ENCODE assay signal across 14 cellular contexts in genomic region chr5:98975223-98975622, GRCh38. TPM values are rescaled to one million over a fixed set of nuclear protein-coding genes. Genes with fewer than 3 reads are reported as not detected.
DNase-seq lines count a peak whose midpoint lies in the region; ATAC-seq, FAIRE-seq and TF ChIP-seq lines count a peak whose summit lies in the region.
"Had no signal": no experiment of that assay in that cellular context is flagged by ENCODE, and none has a peak within 500 bp of the region (broad histone marks: within the 10 kb centered on the region; RNA-seq: fewer than 3 reads in every experiment).

No MANE protein-coding gene starts in this region.

- no TSS peak for BruUV-seq in HepG2 (replicated peaks; lab: Mats Ljungman, UMichigan)

- TF ChIP-seq CTCF in HepG2 (CRISPR knock-in tag; IDR thresholded peaks at IDR 0.05): no peak
- TF ChIP-seq CTCF in right lobe of liver (IDR thresholded peaks at IDR 0.05): no peak
- TF ChIP-seq CTCF in bronchial epithelial cell (IDR thresholded peaks at IDR 0.05; ENCODE audit: insufficient read depth, low read length, severe bottlenecking): no peak
- no peak for TF ChIP-seq CTCF in esophagus muscularis mucosa (IDR thresholded peaks at IDR 0.05)
- TF ChIP-seq CTCF in prostate gland (IDR thresholded peaks at IDR 0.05): no peak

- no peaks in the 10 kb centered on the region for H3K9me3 ChIP-seq in HepG2 (ENCODE audit: low read length)
- H3K9me3 ChIP-seq in right lobe of liver: no peaks in the 10 kb centered on the region
- no peaks in the 10 kb centered on the region for H3K9me3 ChIP-seq in esophagus muscularis mucosa
- no peaks in the 10 kb centered on the region for H3K9me3 ChIP-seq in prostate gland
- H3K9me3 ChIP-seq: spleen had no signal

- no peaks in the 10 kb centered on the region for H4K20me1 ChIP-seq in HepG2 (ENCODE audit: insufficient read depth, low read length)

- FAIRE-seq in HepG2 (lab: Jason Lieb, UNC) (no peak), bronchial epithelial cell (lab: Jason Lieb, UNC) (no peak)

- DNase-seq in HepG2 (ENCODE audit: low spot score) (no peak), right lobe of liver (no peak), bronchial epithelial cell (ENCODE audit: low read depth) (peak; percentile 77), iPS-NIHi11 (ENCODE audit: low spot score) (no peak), NCI-H1417 (lab: John Stamatoyannopoulos, UW) (no peak), esophagus muscularis mucosa (ENCODE audit: extremely low spot score) (no peak), prostate gland (ENCODE audit: low spot score) (no peak)
- DNase-seq: activated effector memory CD4-positive, alpha-beta T cell treated with anti-CD3 and anti-CD28 coated beads, Interleukin-2, amount 50 U/mL, for 16 hours; mesenchymal stem cell; NCI-H187; nucleus accumbens; spleen had no signal

- no peak overlapping the region for H3K9ac ChIP-seq in HepG2 (ENCODE audit: insufficient read depth, low read depth, low read length)
- H3K9ac ChIP-seq: KMS-11 had no signal

- H3K4me2 ChIP-seq in HepG2 (ENCODE audit: low read depth, low read length): no peak overlapping the region
- H3K4me2 ChIP-seq: KMS-11 had no signal

- CTCF ChIA-PET in HepG2 (lab: Yijun Ruan, JAX; ENCODE audit: low intra/inter-chr PET ratio, low total read pairs): no interaction called here

- H3K36me3 ChIP-seq in HepG2 (replicated peaks in 1 of 2; ENCODE audit: control insufficient read depth in 1 of 2, insufficient read depth in 2 of 2, low read length in 2 of 2) (no peaks in the 10 kb centered on the region), right lobe of liver (no peaks in the 10 kb centered on the region), bronchial epithelial cell (ENCODE audit: control insufficient read depth, insufficient read depth, low read length) (no peaks in the 10 kb centered on the region), esophagus muscularis mucosa (no peaks in the 10 kb centered on the region), prostate gland (no peaks in the 10 kb centered on the region)
- H3K36me3 ChIP-seq: spleen had no signal

- in situ Hi-C loops in HepG2 (cut with HindIII; ENCODE audit: extremely low pct_ligation_motif_present, low pct_unique_long_range_greater_than_20kb): no loop called here

- 48% methylated on average over 2 of the region's 2 CpGs for WGBS in HepG2 (ENCODE audit: low lambda C conversion rate)
- 92% methylated on average over 2 of the region's 2 CpGs for WGBS in right lobe of liver (ENCODE audit: insufficient coverage, low coverage, low lambda C conversion rate, missing lambda C conversion rate)
- WGBS in esophagus muscularis mucosa: 90% methylated on average over 2 of the region's 2 CpGs
- WGBS in prostate gland: 90% methylated on average over 2 of the region's 2 CpGs

- TF ChIP-seq EP300 in HepG2 (IDR thresholded peaks at IDR 0.05; ENCODE audit: low read depth in 2 of 2, low read length in 2 of 2) (no peak), HepG2 (CRISPR knock-in tag; IDR thresholded peaks at IDR 0.05; ENCODE audit: borderline replicate concordance) (no peak), esophagus muscularis mucosa (IDR thresholded peaks at IDR 0.05) (no peak)

- no peaks in the 10 kb centered on the region for H3K4me1 ChIP-seq in HepG2 (ENCODE audit: insufficient read depth, low read length)
- no peaks in the 10 kb centered on the region for H3K4me1 ChIP-seq in right lobe of liver
- no peaks in the 10 kb centered on the region for H3K4me1 ChIP-seq in esophagus muscularis mucosa
- H3K4me1 ChIP-seq in prostate gland (replicated peaks): no peaks in the 10 kb centered on the region

- POLR2A ChIA-PET in HepG2 (lab: Yijun Ruan, JAX): no interaction called here

- intact Hi-C loops in HepG2 (cut with micrococcal nuclease; ENCODE audit: unreplicated experiment) (no loop called here), right lobe of liver (cut with DNase I) (no loop called here), esophagus muscularis mucosa (cut with DNase I) (no loop called here), prostate gland (cut with DNase I) (no loop called here)

- ATAC-seq in HepG2: peak; percentile 56
- ATAC-seq in right lobe of liver: no peak
- ATAC-seq in HG03378 (IDR thresholded peaks at IDR 0.05; ENCODE audit: unreplicated experiment): peak; percentile 29

- H3K27ac ChIP-seq in HepG2 (ENCODE audit: extremely low read length, insufficient read depth, low read length) (no peak overlapping the region), right lobe of liver (no peak overlapping the region), esophagus muscularis mucosa (replicated peaks in 1 of 4) (no peak overlapping the region), prostate gland (no peak overlapping the region)
- H3K27ac ChIP-seq: KMS-11, spleen had no signal

- H2AFZ ChIP-seq in HepG2 (ENCODE audit: low read length): no peak overlapping the region

- H3K27me3 ChIP-seq in HepG2 (ENCODE audit: control insufficient read depth in 1 of 2, insufficient read depth in 2 of 2, low read length in 2 of 2) (no peaks in the 10 kb centered on the region), right lobe of liver (no peaks in the 10 kb centered on the region), bronchial epithelial cell (ENCODE audit: control insufficient read depth, insufficient read depth, low read length) (no peaks in the 10 kb centered on the region), esophagus muscularis mucosa (no peaks in the 10 kb centered on the region), prostate gland (replicated peaks; ENCODE audit: insufficient read depth) (no peaks in the 10 kb centered on the region)
- H3K27me3 ChIP-seq: spleen had no signal

- no peaks in the 10 kb centered on the region for H3K79me2 ChIP-seq in HepG2 (ENCODE audit: insufficient read depth, low read length)

- TF ChIP-seq POLR2A in HepG2 (IDR thresholded peaks at IDR 0.05; ENCODE audit: insufficient read depth in 1 of 2, low read depth in 2 of 2, low read length in 2 of 2) (no peak), right lobe of liver (IDR thresholded peaks at IDR 0.05) (no peak), esophagus muscularis mucosa (IDR thresholded peaks at IDR 0.05; ENCODE audit: low read depth) (no peak), prostate gland (IDR thresholded peaks at IDR 0.05) (no peak)

- TF ChIP-seq RAD21 in HepG2 (CRISPR knock-in tag; IDR thresholded peaks at IDR 0.05): no peak

- H3K4me3 ChIP-seq in HepG2 (replicated peaks in 1 of 3; ENCODE audit: insufficient read depth in 1 of 3, low read depth in 2 of 3, low read length in 3 of 3) (no peak overlapping the region), right lobe of liver (no peak overlapping the region), bronchial epithelial cell (ENCODE audit: low read depth, low read length) (no peak overlapping the region), esophagus muscularis mucosa (no peak overlapping the region), prostate gland (no peak overlapping the region)
- H3K4me3 ChIP-seq: spleen had no signal

TF ChIP-seq in HepG2, 621 proteins besides CTCF, POLR2A, EP300 and RAD21 (continues in another document):
- TF ChIP-seq RNF2 (conservative IDR thresholded peaks at IDR 0.05; ENCODE audit: low read depth) (no peak), IKZF4 (CRISPR knock-in tag; IDR thresholded peaks at IDR 0.05; ENCODE audit: borderline replicate concordance, low read depth, not compliant biosample characterization) (no peak), ZNF704 (CRISPR knock-in tag; IDR thresholded peaks at IDR 0.05; ENCODE audit: borderline replicate concordance) (no peak), ATRX (CRISPR knock-in tag; IDR thresholded peaks at IDR 0.05; ENCODE audit: borderline replicate concordance) (no peak)

RNA-seq across cellular contexts. Expression of gene CHD1, which starts 46.4 kb away (rescaled TPM):
- total RNA-seq in HepG2 (2016; rRNA removed; fragmentation: Illumina TruSeq; extraction: Trizol) (55.9 and 79.7 TPM in 2 replicates), right lobe of liver (10 to 100 TPM; 11.0 to 26.2 (median 15.2) TPM), bronchial epithelial cell (42.0 and 50.5 TPM in 2 replicates), esophagus muscularis mucosa (10 to 100 TPM; 25.8 to 69.3 (median 34.5) TPM), prostate gland (10 to 100 TPM; 38.5 to 52.9 TPM)
- total RNA-seq in HepG2 (2016; cell fraction: cytosol; rRNA removed; fragmentation: Illumina TruSeq; extraction: Trizol; ENCODE audit: low read depth): 5.5 and 6.9 TPM in 2 replicates
- total RNA-seq in HepG2 (2016; cell fraction: insoluble cytoplasmic fraction; rRNA removed; fragmentation: Illumina TruSeq; extraction: Trizol): 55.3 and 76.6 TPM in 2 replicates
- 12.8 and 15.2 TPM in 2 replicates for total RNA-seq in HepG2 (2016; cell fraction: membrane; rRNA removed; fragmentation: Illumina TruSeq; extraction: Trizol)
- 88.7 and 103 TPM in 2 replicates for total RNA-seq in HepG2 (2016; cell fraction: nucleus; rRNA removed; fragmentation: Illumina TruSeq; extraction: Trizol)
- polyA plus RNA-seq in HepG2 (2011; rRNA removed): 22.8 and 23.0 TPM in 2 replicates
- 7.8 and 14.2 TPM in 2 replicates for polyA plus RNA-seq in HepG2 (2011; cell fraction: cytosol; rRNA removed)
- polyA plus RNA-seq in HepG2 (2011; cell fraction: nucleus; rRNA removed): 27.7 and 34.1 TPM in 2 replicates
- 24.4 and 27.4 TPM in 2 replicates for polyA plus RNA-seq in HepG2 (2012)
- 0.66 and 1.5 TPM in 2 replicates for polyA plus RNA-seq in HepG2 (2016; cell fraction: cytosol; fragmentation: Illumina TruSeq; extraction: Trizol; ENCODE audit: low read depth)
- 39.8 and 41.3 TPM in 2 replicates for polyA plus RNA-seq in HepG2 (2016; cell fraction: insoluble cytoplasmic fraction; fragmentation: Illumina TruSeq; extraction: Trizol; ENCODE audit: low read depth)
- 2.7 and 3.9 TPM in 2 replicates for polyA plus RNA-seq in HepG2 (2016; cell fraction: membrane; fragmentation: Illumina TruSeq; extraction: Trizol; ENCODE audit: low read depth)
- polyA plus RNA-seq in HepG2 (2016; cell fraction: nucleus; fragmentation: Illumina TruSeq; extraction: Trizol; ENCODE audit: insufficient read depth, low read depth): 89.5 and 95.7 TPM in 2 replicates
- 9.2 and 12.2 TPM in 2 replicates for polyA minus RNA-seq in HepG2 (2011; rRNA and poly(A)+ RNA removed; ENCODE audit: low replicate concordance)
- 27.3 and 30.3 TPM in 2 replicates for polyA minus RNA-seq in HepG2 (2011; cell fraction: cytosol; rRNA and poly(A)+ RNA removed)
- 155 and 163 TPM in 2 replicates for polyA minus RNA-seq in HepG2 (2011; cell fraction: nucleus; rRNA and poly(A)+ RNA removed)

Comparison
In these comparisons a context has a peak if more than half of its experiments do, and no peak if none do; other contexts are left out.
1. ATAC-seq: peak in HepG2 (single experiment) and HG03378 (single experiment); none in right lobe of liver (0 of 4).